ENCODE assay signal across 9 cellular contexts in the genomic region with DNA sequence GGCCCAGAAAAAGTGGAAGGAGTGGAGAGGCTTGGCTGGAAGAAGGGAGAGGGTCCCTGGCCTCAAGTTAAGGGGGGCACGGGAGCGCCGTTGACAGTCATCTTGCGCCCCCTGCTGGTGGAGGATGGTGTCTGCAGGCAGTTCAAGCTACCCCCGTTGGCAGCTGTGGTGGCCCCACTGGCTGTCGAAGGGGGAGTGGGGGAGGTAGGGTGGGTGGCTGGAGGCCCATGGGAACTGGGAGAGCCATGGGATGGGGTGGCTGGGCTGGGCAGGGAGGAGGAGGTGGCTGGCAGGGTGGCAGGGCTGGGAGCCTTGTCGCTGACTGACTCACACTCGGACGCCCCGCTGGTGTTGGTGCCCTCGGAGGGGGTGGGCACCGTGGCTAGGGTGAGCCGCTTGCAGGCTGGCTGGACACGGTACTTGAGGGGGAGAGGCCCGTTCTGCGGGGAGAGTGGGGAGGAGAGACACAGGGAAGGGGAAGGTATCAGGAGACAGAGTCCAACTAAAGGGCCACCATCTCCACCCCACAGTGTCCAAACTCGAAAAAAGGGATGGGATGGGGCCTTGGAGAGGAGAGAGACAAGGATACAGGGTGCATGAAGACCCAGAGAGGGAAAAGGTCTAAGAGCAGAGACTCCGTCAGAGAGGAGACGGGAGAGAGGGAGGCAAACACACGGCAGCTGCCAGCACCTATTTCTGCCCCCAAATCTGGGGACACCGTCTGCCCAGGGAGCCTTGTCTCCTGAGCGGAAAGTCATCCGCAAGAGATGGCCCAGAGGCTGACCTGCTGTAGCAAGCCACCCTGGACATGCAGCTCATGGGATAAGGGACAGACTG. TPM values are rescaled to one million over a fixed set of nuclear protein-coding genes. Genes with fewer than 3 reads are reported as not detected.
DNase-seq lines count a peak whose midpoint lies in the region; ATAC-seq and TF ChIP-seq lines count a peak whose summit lies in the region.
"Had no signal": no experiment of that assay in that cellular context is flagged by ENCODE, and none has a peak within 500 bp of the region (broad histone marks: within the 10 kb centered on the region; RNA-seq: fewer than 3 reads in every experiment).

No MANE protein-coding gene starts in this region.

- no peak overlapping the region for H3K27ac Mint-ChIP-seq in GM23338
- H3K27ac Mint-ChIP-seq: stimulated activated naive B cell treated with anti-CD40 and anti-IgM and Interleukin-4, amounts not matched to agents 10 μg/mL and 1 μg/mL and 100 μg/mL, for 72 hours had no signal

- 46% methylated on average over 23 of the region's 23 CpGs for WGBS in right cardiac atrium

- H3K36me3 Mint-ChIP-seq in GM23338 (ENCODE audit: low read depth), result peaks cover 65% of the 10 kb centered on the region

- H3K27ac ChIP-seq in GM23338 (ENCODE audit: low read depth) (no peak overlapping the region), right cardiac atrium (ENCODE audit: low read length) (no peak overlapping the region)

- H3K4me1 ChIP-seq in GM23338 (ENCODE audit: insufficient read depth), result peaks cover 17% of the 10 kb centered on the region; the same call in 1 of the 2 replicates
- peaks cover 24% of the 10 kb centered on the region for H3K4me1 ChIP-seq in adipocyte (ENCODE audit: control insufficient read depth, insufficient read depth, low read length)
- peaks cover 2% of the 10 kb centered on the region for H3K4me1 ChIP-seq in right cardiac atrium (ENCODE audit: control insufficient read depth, insufficient read depth, low read length)

- H3F3A ChIP-seq in GM23338 (replicated peaks; ENCODE audit: low read depth), result peaks cover 15% of the 10 kb centered on the region

- H3K79me2 ChIP-seq in GM23338 (replicated peaks; ENCODE audit: insufficient read depth), result peaks cover 5% of the 10 kb centered on the region; the same call in 1 of the 2 replicates

- peak; percentile 46 for ATAC-seq in GM23338
- ATAC-seq in SK-N-SH treated with all-trans-retinoic acid at 6 μM for 48 hours, result peak; percentile 19
- ATAC-seq in right cardiac atrium, result peak; percentile 1 to 11
- no peak for ATAC-seq in GM18861 (IDR thresholded peaks at IDR 0.05; ENCODE audit: unreplicated experiment)
- no peak for ATAC-seq in GM18520 (IDR thresholded peaks at IDR 0.05; ENCODE audit: unreplicated experiment)

- peaks cover 22% of the 10 kb centered on the region for H3K4me1 Mint-ChIP-seq in GM23338

- H3K9ac ChIP-seq in adipocyte (ENCODE audit: low read length), result no peak overlapping the region

- intact Hi-C loops in right cardiac atrium (cut with DNase I), result loop anchor here in 3 of 4 donors (2.0 to 10.0 kb wide), 4 partner anchors 33 to 61 kb away; a partner anchor contains a TSS

- TF ChIP-seq CTCF in AG10803 (conservative IDR thresholded peaks at IDR 0.05; ENCODE audit: low read length) (peak; percentile 78), GM23338 (conservative IDR thresholded peaks at IDR 0.05; ENCODE audit: low read depth in 2 of 2) (peak; percentile 87 to 95)

- H3K4me3 ChIP-seq in AG10803 (ENCODE audit: low read length), result no peak overlapping the region
- no peak overlapping the region for H3K4me3 ChIP-seq in GM23338
- no peak overlapping the region for H3K4me3 ChIP-seq in adipocyte (ENCODE audit: low read length)
- H3K4me3 ChIP-seq in right cardiac atrium (ENCODE audit: low read length), result no peak overlapping the region

- H3K4me2 ChIP-seq in GM23338, result no peak overlapping the region

- H3K9me2 ChIP-seq in GM23338 (ENCODE audit: insufficient read depth), result no peaks in the 10 kb centered on the region

- DNase-seq in AG10803 (ENCODE audit: low read depth) (no peak), GM23338 (ENCODE audit: low spot score) (peak; percentile 86), adipocyte (ENCODE audit: low read depth) (peak; percentile 82), right cardiac atrium (peak; percentile 63 to 87 (median 83))
- DNase-seq in stimulated activated CD4-positive, alpha-beta T cell treated with anti-CD3 and anti-CD28 coated beads, Interleukin-15, amount 100 ng/mL, for 48 hours (ENCODE audit: low read depth in 2 of 2), result peak; percentile 51 to 67
- DNase-seq: stimulated activated naive B cell treated with anti-CD40 and anti-IgM and Interleukin-4, amounts not matched to agents 10 μg/mL and 1 μg/mL and 100 μg/mL, for 72 hours had no signal

- no peaks in the 10 kb centered on the region for H3K9me3 ChIP-seq in adipocyte (ENCODE audit: control insufficient read depth, low read length)
- no peaks in the 10 kb centered on the region for H3K9me3 ChIP-seq in right cardiac atrium (ENCODE audit: control insufficient read depth, low read length)

- H3K4me3 Mint-ChIP-seq in GM23338, result no peak overlapping the region

- no peaks in the 10 kb centered on the region for H3K9me3 Mint-ChIP-seq in GM23338
- H3K9me3 Mint-ChIP-seq: stimulated activated naive B cell treated with anti-CD40 and anti-IgM and Interleukin-4, amounts not matched to agents 10 μg/mL and 1 μg/mL and 100 μg/mL, for 72 hours had no signal

- peaks cover 25% of the 10 kb centered on the region for H3K27me3 Mint-ChIP-seq in GM23338 (ENCODE audit: insufficient read depth, low read depth, poor library complexity)

- H3K36me3 ChIP-seq in GM23338 (ENCODE audit: insufficient read depth) (peaks cover 5% of the 10 kb centered on the region), adipocyte (ENCODE audit: control insufficient read depth, insufficient read depth, low read length, severe bottlenecking) (peaks cover 39% of the 10 kb centered on the region)

- H4K20me1 ChIP-seq in GM23338 (replicated peaks; ENCODE audit: insufficient read depth), result peaks cover 25% of the 10 kb centered on the region

- H2AFZ ChIP-seq in GM23338, result no peak overlapping the region

- H3K27me3 ChIP-seq in GM23338 (ENCODE audit: insufficient read depth) (no peaks in the 10 kb centered on the region), adipocyte (replicated peaks; ENCODE audit: control insufficient read depth, insufficient read depth, low read length) (no peaks in the 10 kb centered on the region), right cardiac atrium (ENCODE audit: control insufficient read depth, insufficient read depth) (no peaks in the 10 kb centered on the region)

TF ChIP-seq in GM23338, 12 proteins besides CTCF, POLR2A, EP300 and RAD21:
- 0 out of 2 replicates have a peak, but pooled peaks have one; percentile 8 for TF ChIP-seq CREB1 (CRISPR knock-in tag; IDR thresholded peaks at IDR 0.05; ENCODE audit: low read depth)
- TF ChIP-seq STAT1 (IDR thresholded peaks at IDR 0.05; ENCODE audit: unreplicated experiment), result no peak

TF ChIP-seq in SK-N-SH treated with all-trans-retinoic acid at 6 μM for 48 hours, 23 proteins besides CTCF, POLR2A, EP300 and RAD21 (continues in another document):
- TF ChIP-seq BACH2 (CRISPR knock-in tag; IDR thresholded peaks at IDR 0.05; ENCODE audit: borderline replicate concordance), result no peak
- TF ChIP-seq RARB (CRISPR knock-in tag; IDR thresholded peaks at IDR 0.05), result no peak
- no peak for TF ChIP-seq TOX (CRISPR knock-in tag; IDR thresholded peaks at IDR 0.05; ENCODE audit: borderline replicate concordance)
- no peak for TF ChIP-seq ZNF565 (CRISPR knock-in tag; conservative IDR thresholded peaks at IDR 0.05; ENCODE audit: low read depth)
- TF ChIP-seq, protein P1, sequence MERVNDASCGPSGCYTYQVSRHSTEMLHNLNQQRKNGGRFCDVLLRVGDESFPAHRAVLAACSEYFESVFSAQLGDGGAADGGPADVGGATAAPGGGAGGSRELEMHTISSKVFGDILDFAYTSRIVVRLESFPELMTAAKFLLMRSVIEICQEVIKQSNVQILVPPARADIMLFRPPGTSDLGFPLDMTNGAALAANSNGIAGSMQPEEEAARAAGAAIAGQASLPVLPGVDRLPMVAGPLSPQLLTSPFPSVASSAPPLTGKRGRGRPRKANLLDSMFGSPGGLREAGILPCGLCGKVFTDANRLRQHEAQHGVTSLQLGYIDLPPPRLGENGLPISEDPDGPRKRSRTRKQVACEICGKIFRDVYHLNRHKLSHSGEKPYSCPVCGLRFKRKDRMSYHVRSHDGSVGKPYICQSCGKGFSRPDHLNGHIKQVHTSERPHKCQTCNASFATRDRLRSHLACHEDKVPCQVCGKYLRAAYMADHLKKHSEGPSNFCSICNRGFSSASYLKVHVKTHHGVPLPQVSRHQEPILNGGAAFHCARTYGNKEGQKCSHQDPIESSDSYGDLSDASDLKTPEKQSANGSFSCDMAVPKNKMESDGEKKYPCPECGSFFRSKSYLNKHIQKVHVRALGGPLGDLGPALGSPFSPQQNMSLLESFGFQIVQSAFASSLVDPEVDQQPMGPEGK (CRISPR knock-in tag; IDR thresholded peaks at IDR 0.05; ENCODE audit: borderline replicate concordance), result no peak
- TF ChIP-seq ARNTL (CRISPR knock-in tag; IDR thresholded peaks at IDR 0.05; ENCODE audit: borderline replicate concordance, low read depth), result no peak
- TF ChIP-seq PPARA (CRISPR knock-in tag; IDR thresholded peaks at IDR 0.05; ENCODE audit: borderline replicate concordance), result no peak

RNA-seq across cellular contexts. Expression of a gene that starts 5.2 kb away (rescaled TPM):
- total RNA-seq in GM23338 (2014; rRNA removed; shearing (Covaris generic)), result 0.94 and 3.4 TPM in 2 replicates
- polyA plus RNA-seq in GM23338 (2016; fragmentation: Nextera tagmentation; extraction: Ambion mirVana), result 8.9 and 9.9 TPM in 2 replicates
- 10 to 100 TPM; 43.7 to 74.6 (median 67.9) TPM for total RNA-seq in right cardiac atrium
- polyA plus RNA-seq in right cardiac atrium, result 78.1 TPM

RNA-seq across cellular contexts. Expression of a gene that starts 12.8 kb away (rescaled TPM):
- total RNA-seq in GM23338 (2014; rRNA removed; shearing (Covaris generic)), result 21.1 and 23.4 TPM in 2 replicates
- 51.9 and 60.9 TPM in 2 replicates for polyA plus RNA-seq in GM23338 (2016; fragmentation: Nextera tagmentation; extraction: Ambion mirVana)
- 10 to 100 TPM; 28.2 to 48.4 (median 34.7) TPM for total RNA-seq in right cardiac atrium
- polyA plus RNA-seq in right cardiac atrium, result 34.3 TPM

RNA-seq across cellular contexts. Expression of a gene that starts 17.2 kb away (rescaled TPM):
- total RNA-seq in GM23338 (2014; rRNA removed; shearing (Covaris generic)), result 250 and 270 TPM in 2 replicates
- polyA plus RNA-seq in GM23338 (2016; fragmentation: Nextera tagmentation; extraction: Ambion mirVana), result 523 and 558 TPM in 2 replicates
- total RNA-seq in right cardiac atrium, result 100 to 1,000 TPM; 134 to 167 (median 146) TPM
- polyA plus RNA-seq in right cardiac atrium, result 247 TPM

RNA-seq across cellular contexts. Expression of a gene that starts 30.3 kb away (rescaled TPM):
- total RNA-seq in GM23338 (2014; rRNA removed; shearing (Covaris generic)), result 2.8 and 3.3 TPM in 2 replicates
- polyA plus RNA-seq in GM23338 (2016; fragmentation: Nextera tagmentation; extraction: Ambion mirVana) (1.8 and 2.6 TPM in 2 replicates), right cardiac atrium (81.2 TPM)
- total RNA-seq in right cardiac atrium, result 100 to 1,000 TPM in 2 of 4 donors, 10 to 100 TPM in 2; 80.7 to 108 (median 94.2) TPM

Comparison
In these comparisons a context has a peak if more than half of its experiments do, and no peak if none do; other contexts are left out.
1. ATAC-seq: peak in GM23338 (single experiment), SK-N-SH treated with all-trans-retinoic acid at 6 μM for 48 hours (single experiment) and right cardiac atrium (2 of 2); none in GM18861 (single experiment) and GM18520 (single experiment).
2. RNA of a gene that starts 5.2 kb away (total RNA-seq): 43.7 to 74.6 TPM in right cardiac atrium; 0.94 to 3.4 TPM in GM23338; every median in the first group is over 10 times any median in the second.